Comparison of ENCODE assay signal across 15 cellular contexts in genomic region chr11:31797227-31798056, GRCh38. TPM values are rescaled to one million over a fixed set of nuclear protein-coding genes. Genes with fewer than 3 reads are reported as not detected.
DNase-seq lines count a peak whose midpoint lies in the region; ATAC-seq and TF ChIP-seq lines count a peak whose summit lies in the region.
"Had no signal": no experiment of that assay in that cellular context is flagged by ENCODE, and none has a peak within 500 bp of the region (broad histone marks: within the 10 kb centered on the region; RNA-seq: fewer than 3 reads in every experiment).

No MANE protein-coding gene starts in this region.

- H3F3A ChIP-seq in smooth muscle cell (ENCODE audit: low read depth), result no peaks in the 10 kb centered on the region
- no peaks in the 10 kb centered on the region for H3F3A ChIP-seq in PC-9 (ENCODE audit: insufficient read depth, low read depth)

- H3K27ac Mint-ChIP-seq in activated CD8-positive, alpha-beta T cell treated with anti-CD3 and anti-CD28 coated beads, Interleukin-2, amount 10 ng/mL, durations not matched to agents 7 days and 5 days, result peak overlapping the region; percentile 43
- no peak overlapping the region for H3K27ac Mint-ChIP-seq in activated CD8-positive, alpha-beta T cell treated with anti-CD3 and anti-CD28 coated beads for 36 hours

- H3K27ac ChIP-seq in WERI-Rb-1 (no peak overlapping the region), smooth muscle cell (ENCODE audit: low read depth) (no peak overlapping the region), PC-9 (no peak overlapping the region)

- no peak for TF ChIP-seq CTCF in activated CD8-positive, alpha-beta T cell treated with anti-CD3 and anti-CD28 coated beads for 36 hours (IDR thresholded peaks at IDR 0.05)
- TF ChIP-seq CTCF in WERI-Rb-1 (IDR thresholded peaks at IDR 0.05; ENCODE audit: low read depth, low read length) (no peak), smooth muscle cell (IDR thresholded peaks at IDR 0.05; ENCODE audit: borderline replicate concordance, insufficient read depth, poor library complexity, severe bottlenecking) (no peak), PC-9 (conservative IDR thresholded peaks at IDR 0.05) (no peak)

- H2AFZ ChIP-seq in smooth muscle cell (ENCODE audit: low read depth) (no peak overlapping the region), PC-9 (no peak overlapping the region)

- WGBS in smooth muscle cell (ENCODE audit: low lambda C conversion rate), result 8% methylated on average over 30 of the region's 30 CpGs

- no TSS peak for BruUV-seq in PC-9 (replicated peaks; lab: Mats Ljungman, UMichigan)

- H3K9me3 Mint-ChIP-seq in activated CD8-positive, alpha-beta T cell treated with anti-CD3 and anti-CD28 coated beads, Interleukin-2, amount 10 ng/mL, durations not matched to agents 7 days and 5 days (ENCODE audit: insufficient read depth), result no peaks in the 10 kb centered on the region
- H3K9me3 Mint-ChIP-seq in activated CD8-positive, alpha-beta T cell treated with anti-CD3 and anti-CD28 coated beads for 36 hours, result peaks cover 5% of the 10 kb centered on the region

- DNase-seq in activated CD8-positive, alpha-beta T cell treated with anti-CD3 and anti-CD28 coated beads, Interleukin-2, amount 10 ng/mL, durations not matched to agents 7 days and 5 days, result no peak
- no peak for DNase-seq in activated CD8-positive, alpha-beta T cell treated with anti-CD3 and anti-CD28 coated beads for 36 hours
- peak; percentile 8 for DNase-seq in WERI-Rb-1
- no peak for DNase-seq in smooth muscle cell (lab: John Stamatoyannopoulos, UW; ENCODE audit: unreplicated experiment)
- DNase-seq in PC-9, result no peak
- no peak for DNase-seq in NCI-H1930 (lab: John Stamatoyannopoulos, UW)
- no peak for DNase-seq in NCI-H1092 treated with DMSO at 0.1 percent for 48 hours (lab: John Stamatoyannopoulos, UW)
- DNase-seq: activated CD4-positive, alpha-beta T cell treated with anti-CD3 and anti-CD28 coated beads, Interleukin-2, amount 50 U/mL, for 48 hours; Calu3; cerebellar nuclear complex; NCI-H1092; PC-3; trophoblast cell had no signal

- H3K4me1 Mint-ChIP-seq in activated CD8-positive, alpha-beta T cell treated with anti-CD3 and anti-CD28 coated beads, Interleukin-2, amount 10 ng/mL, durations not matched to agents 7 days and 5 days (ENCODE audit: low read depth), result peaks cover 12% of the 10 kb centered on the region
- H3K4me1 Mint-ChIP-seq in activated CD8-positive, alpha-beta T cell treated with anti-CD3 and anti-CD28 coated beads for 36 hours (ENCODE audit: low read depth), result peaks cover 19% of the 10 kb centered on the region

- H3K9ac ChIP-seq in smooth muscle cell (ENCODE audit: low read depth), result no peak overlapping the region

- peak overlapping the region; percentile 60 for H3K4me2 ChIP-seq in smooth muscle cell
- no peak overlapping the region for H3K4me2 ChIP-seq in PC-9

- CTCF ChIA-PET in activated CD8-positive, alpha-beta T cell treated with anti-CD3 and anti-CD28 coated beads, Interleukin-2, amount 10 ng/mL, durations not matched to agents 7 days and 5 days (lab: Charles Lee), result no interaction called here
- CTCF ChIA-PET in activated CD8-positive, alpha-beta T cell treated with anti-CD3 and anti-CD28 coated beads for 36 hours (lab: Charles Lee), result interaction anchor here (1.3 to 1.4 kb wide), 2 partner anchors 9 to 157 kb away, joined by 3 read pairs; no protein-coding TSS in a partner anchor
- CTCF ChIA-PET in PC-9 (lab: Charles Lee), result interaction anchor here (0.6 kb wide), 1 partner anchor 124 kb away, joined by 7 read pairs; no protein-coding TSS in a partner anchor

- peaks cover 69% of the 10 kb centered on the region for H3K27me3 ChIP-seq in WERI-Rb-1 (ENCODE audit: insufficient read depth, low read depth, severe bottlenecking)
- peaks cover 98% of the 10 kb centered on the region for H3K27me3 ChIP-seq in smooth muscle cell (ENCODE audit: low read depth)
- no peaks in the 10 kb centered on the region for H3K27me3 ChIP-seq in PC-9 (ENCODE audit: insufficient read depth, low read depth)

- POLR2A ChIA-PET in activated CD8-positive, alpha-beta T cell treated with anti-CD3 and anti-CD28 coated beads, Interleukin-2, amount 10 ng/mL, durations not matched to agents 7 days and 5 days (lab: Charles Lee), result interaction anchor here (0.6 kb wide), 1 partner anchor 224 kb away, joined by 3 read pairs; no protein-coding TSS in a partner anchor
- POLR2A ChIA-PET in activated CD8-positive, alpha-beta T cell treated with anti-CD3 and anti-CD28 coated beads for 36 hours (lab: Charles Lee), result interaction anchor here (1.0 kb wide), 1 partner anchor 1646 kb away, joined by 3 read pairs; no protein-coding TSS in a partner anchor
- POLR2A ChIA-PET in PC-9 (lab: Charles Lee; ENCODE audit: unreplicated experiment), result no interaction called here

- H3K9me3 ChIP-seq in WERI-Rb-1 (ENCODE audit: severe bottlenecking) (no peaks in the 10 kb centered on the region), smooth muscle cell (replicated peaks; ENCODE audit: low read depth) (no peaks in the 10 kb centered on the region), PC-9 (ENCODE audit: insufficient read depth, low read depth) (no peaks in the 10 kb centered on the region)

- intact Hi-C loops in activated CD8-positive, alpha-beta T cell treated with anti-CD3 and anti-CD28 coated beads for 36 hours (cut with micrococcal nuclease), result no loop called here
- intact Hi-C loops in PC-9 (cut with micrococcal nuclease; ENCODE audit: unreplicated experiment), result no loop called here

- no peaks in the 10 kb centered on the region for H4K20me1 ChIP-seq in smooth muscle cell (ENCODE audit: low read depth)
- no peaks in the 10 kb centered on the region for H4K20me1 ChIP-seq in PC-9 (ENCODE audit: insufficient read depth)

- no peaks in the 10 kb centered on the region for H3K9me2 ChIP-seq in PC-9 (ENCODE audit: insufficient read depth)

- H3K36me3 Mint-ChIP-seq in activated CD8-positive, alpha-beta T cell treated with anti-CD3 and anti-CD28 coated beads, Interleukin-2, amount 10 ng/mL, durations not matched to agents 7 days and 5 days (ENCODE audit: low read depth), result peaks cover 8% of the 10 kb centered on the region
- H3K36me3 Mint-ChIP-seq in activated CD8-positive, alpha-beta T cell treated with anti-CD3 and anti-CD28 coated beads for 36 hours (ENCODE audit: low read depth), result peaks cover 7% of the 10 kb centered on the region

- H3K4me3 Mint-ChIP-seq in activated CD8-positive, alpha-beta T cell treated with anti-CD3 and anti-CD28 coated beads, Interleukin-2, amount 10 ng/mL, durations not matched to agents 7 days and 5 days, result no peak overlapping the region
- H3K4me3 Mint-ChIP-seq in activated CD8-positive, alpha-beta T cell treated with anti-CD3 and anti-CD28 coated beads for 36 hours, result no peak overlapping the region

- no peak overlapping the region for H3K4me3 ChIP-seq in WERI-Rb-1 (ENCODE audit: low read depth, low read length)
- peak overlapping the region; percentile 8 for H3K4me3 ChIP-seq in iPS-11a (ENCODE audit: low read depth, low read length)
- H3K4me3 ChIP-seq in smooth muscle cell, result no peak overlapping the region
- H3K4me3 ChIP-seq in PC-9, result no peak overlapping the region

- peaks cover 55% of the 10 kb centered on the region for H3K4me1 ChIP-seq in smooth muscle cell (ENCODE audit: low read depth)
- H3K4me1 ChIP-seq in PC-9 (replicated peaks; ENCODE audit: insufficient read depth), result no peaks in the 10 kb centered on the region

- H3K27me3 Mint-ChIP-seq in activated CD8-positive, alpha-beta T cell treated with anti-CD3 and anti-CD28 coated beads, Interleukin-2, amount 10 ng/mL, durations not matched to agents 7 days and 5 days (ENCODE audit: low read depth), result peaks cover 73% of the 10 kb centered on the region
- H3K27me3 Mint-ChIP-seq in activated CD8-positive, alpha-beta T cell treated with anti-CD3 and anti-CD28 coated beads for 36 hours, result peaks cover 67% of the 10 kb centered on the region

- no peaks in the 10 kb centered on the region for H3K79me2 ChIP-seq in smooth muscle cell (ENCODE audit: low read depth)
- no peaks in the 10 kb centered on the region for H3K79me2 ChIP-seq in PC-9 (ENCODE audit: low read depth)

- H3K36me3 ChIP-seq in WERI-Rb-1 (no peaks in the 10 kb centered on the region), smooth muscle cell (ENCODE audit: low read depth) (no peaks in the 10 kb centered on the region), PC-9 (ENCODE audit: low read depth) (peaks cover 34% of the 10 kb centered on the region)

- no peak for ATAC-seq in activated CD8-positive, alpha-beta T cell treated with anti-CD3 and anti-CD28 coated beads, Interleukin-2, amount 10 ng/mL, durations not matched to agents 7 days and 5 days
- ATAC-seq in activated CD8-positive, alpha-beta T cell treated with anti-CD3 and anti-CD28 coated beads for 36 hours, result no peak
- ATAC-seq: PC-3 had no signal

RNA-seq across cellular contexts. Expression of gene PAX6, which starts 13.7 kb away (rescaled TPM):
- not detected for total RNA-seq in activated CD8-positive, alpha-beta T cell treated with anti-CD3 and anti-CD28 coated beads, Interleukin-2, amount 10 ng/mL, durations not matched to agents 7 days and 5 days
- not detected for total RNA-seq in activated CD8-positive, alpha-beta T cell treated with anti-CD3 and anti-CD28 coated beads for 36 hours
- total RNA-seq in smooth muscle cell, result not detected in 2 replicates
- polyA plus RNA-seq in smooth muscle cell, result 0.31 TPM in 1 of 2 replicates, not detected in the other
- total RNA-seq in PC-9 (2021), result 19.8 and 29.0 TPM in 2 replicates
- total RNA-seq: posterior vena cava had no signal

Comparison
In these comparisons a context has a peak if more than half of its experiments do, and no peak if none do; other contexts are left out.
1. RNA of gene PAX6, which starts 13.7 kb away (total RNA-seq): 19.8 to 29.0 TPM in PC-9; not detected in activated CD8-positive, alpha-beta T cell treated with anti-CD3 and anti-CD28 coated beads for 36 hours, not detected in activated CD8-positive, alpha-beta T cell treated with anti-CD3 and anti-CD28 coated beads, Interleukin-2, amount 10 ng/mL, durations not matched to agents 7 days and 5 days and not detected in smooth muscle cell; every median in the first group is over 10 times any median in the second.